In the genomic region with DNA sequence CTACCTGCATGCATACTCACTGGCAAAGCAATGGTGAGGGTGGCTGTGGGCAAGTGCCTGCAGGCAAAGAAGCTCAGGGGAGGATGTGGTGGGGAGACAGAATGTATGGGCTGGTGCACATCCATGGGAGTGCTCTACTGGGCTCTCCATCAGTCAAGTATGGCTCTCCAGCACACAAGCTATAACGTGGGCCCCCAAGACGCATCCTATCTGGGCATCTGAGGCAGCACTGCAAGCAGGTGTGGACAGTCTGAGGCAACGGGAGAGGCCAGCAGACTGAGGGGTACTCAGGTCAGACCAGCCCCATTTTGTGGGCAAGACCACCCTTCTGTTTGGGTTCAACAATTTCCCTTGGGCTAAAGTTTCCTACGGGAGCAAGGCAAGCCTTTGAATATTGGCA, we compare ENCODE assay signal across 34 cellular contexts.
"Had no signal": no experiment of that assay in that cellular context is flagged by ENCODE, and none has a peak within 500 bp of the region (broad histone marks: within the 10 kb centered on the region; RNA-seq: fewer than 3 reads in every experiment).

No MANE protein-coding gene starts in this region.

- H3K27ac ChIP-seq: KMS-11 had no signal

- DNase-seq: Karpas-422, Kasumi-1, KG1, MG63, MM.1S, MV-4-11, NCI-H1048, NCI-H1092, NCI-H1092 treated with DMSO at 0.1 percent for 48 hours, NCI-H1105, NCI-H1105 treated with DMSO at 0.1 percent for 48 hours, NCI-H1417, NCI-H1417 treated with DMSO at 0.1 percent for 48 hours, NCI-H1436, NCI-H1436 treated with DMSO at 0.1 percent for 48 hours, NCI-H146, NCI-H1694, NCI-H1694 treated with DMSO at 0.1 percent for 48 hours, NCI-H187, NCI-H187 treated with DMSO at 0.1 percent for 48 hours, NCI-H1930, NCI-H2029, NCI-H2029 treated with DMSO at 0.1 percent for 48 hours, NCI-H2081 treated with DMSO at 0.1 percent for 48 hours, NCI-H2107, NCI-H2171, NCI-H2227 treated with DMSO at 0.1 percent for 48 hours, NCI-H226, NCI-H345, NCI-H446, NCI-H446 treated with DMSO at 0.1 percent for 48 hours, NCI-H510A, NCI-H510A treated with DMSO at 0.1 percent for 48 hours had no signal

- H3K9me3 ChIP-seq: MG63 had no signal

- H3K27me3 ChIP-seq: MG63 had no signal
